Comparison of ENCODE assay signal across 22 cellular contexts in genomic region chr19:32173836-32174235, GRCh38.
DNase-seq lines count a peak whose midpoint lies in the region; ATAC-seq and TF ChIP-seq lines count a peak whose summit lies in the region.
"Had no signal": no experiment of that assay in that cellular context is flagged by ENCODE, and none has a peak within 500 bp of the region (broad histone marks: within the 10 kb centered on the region; RNA-seq: fewer than 3 reads in every experiment).

No MANE protein-coding gene starts in this region.

- TF ChIP-seq CTCF in coronary artery (IDR thresholded peaks at IDR 0.05) (no peak), type B pancreatic cell (conservative IDR thresholded peaks at IDR 0.05) (no peak)

- ATAC-seq in left lobe of liver = no peak
- ATAC-seq in HG03378 (IDR thresholded peaks at IDR 0.05; ENCODE audit: unreplicated experiment) = no peak
- no peak for ATAC-seq in left colon
- ATAC-seq: A549; CD8-positive, alpha-beta T cell; GM12878; HCT116 had no signal

- no peaks in the 10 kb centered on the region for H3K27me3 Mint-ChIP-seq in activated CD4-positive, alpha-beta T cell treated with anti-CD3 and anti-CD28 coated beads, Interleukin-2, amount 10 ng/mL, durations not matched to agents 24 days and 14 days
- peaks cover 35% of the 10 kb centered on the region for H3K27me3 Mint-ChIP-seq in type B pancreatic cell

- H3K9me3 Mint-ChIP-seq in activated CD4-positive, alpha-beta T cell treated with anti-CD3 and anti-CD28 coated beads, Interleukin-2, amount 10 ng/mL, durations not matched to agents 24 days and 14 days = no peaks in the 10 kb centered on the region
- no peaks in the 10 kb centered on the region for H3K9me3 Mint-ChIP-seq in type B pancreatic cell
- H3K9me3 Mint-ChIP-seq: CD8-positive, alpha-beta T cell had no signal

- no peaks in the 10 kb centered on the region for H3K36me3 Mint-ChIP-seq in activated CD4-positive, alpha-beta T cell treated with anti-CD3 and anti-CD28 coated beads, Interleukin-2, amount 10 ng/mL, durations not matched to agents 24 days and 14 days (ENCODE audit: low read depth)
- H3K36me3 Mint-ChIP-seq in type B pancreatic cell = no peaks in the 10 kb centered on the region
- H3K36me3 Mint-ChIP-seq: CD8-positive, alpha-beta T cell had no signal

- H3K27ac ChIP-seq in coronary artery = no peak overlapping the region
- H3K27ac ChIP-seq: 22Rv1, A549, BLaER1 had no signal

- no peak overlapping the region for H3K4me3 ChIP-seq in coronary artery
- H3K4me3 ChIP-seq: A549, BLaER1, GM12878 had no signal

- no peaks in the 10 kb centered on the region for H3K4me1 Mint-ChIP-seq in activated CD4-positive, alpha-beta T cell treated with anti-CD3 and anti-CD28 coated beads, Interleukin-2, amount 10 ng/mL, durations not matched to agents 24 days and 14 days
- H3K4me1 Mint-ChIP-seq in type B pancreatic cell (ENCODE audit: unreplicated experiment) = peaks cover 19% of the 10 kb centered on the region

- no peak overlapping the region for H3K4me3 Mint-ChIP-seq in activated CD4-positive, alpha-beta T cell treated with anti-CD3 and anti-CD28 coated beads, Interleukin-2, amount 10 ng/mL, durations not matched to agents 24 days and 14 days
- no peak overlapping the region for H3K4me3 Mint-ChIP-seq in type B pancreatic cell
- H3K4me3 Mint-ChIP-seq: CD8-positive, alpha-beta T cell; HFFc6 had no signal

- H3K27ac Mint-ChIP-seq in activated CD4-positive, alpha-beta T cell treated with anti-CD3 and anti-CD28 coated beads, Interleukin-2, amount 10 ng/mL, durations not matched to agents 24 days and 14 days = no peak overlapping the region
- H3K27ac Mint-ChIP-seq in type B pancreatic cell = no peak overlapping the region
- H3K27ac Mint-ChIP-seq: CD8-positive, alpha-beta T cell; HFFc6 had no signal

- intact Hi-C loops in activated CD4-positive, alpha-beta T cell treated with anti-CD3 and anti-CD28 coated beads, Interleukin-2, amount 10 ng/mL, durations not matched to agents 24 days and 14 days (cut with micrococcal nuclease) = no loop called here
- intact Hi-C loops in left colon (cut with DNase I, micrococcal nuclease) = no loop called here

- DNase-seq in activated CD4-positive, alpha-beta T cell treated with anti-CD3 and anti-CD28 coated beads, Interleukin-2, amount 10 ng/mL, durations not matched to agents 24 days and 14 days = peak; percentile 8
- no peak for DNase-seq in activated CD4-positive, alpha-beta T cell treated with anti-CD3 and anti-CD28 coated beads, Interleukin-2, amount 50 U/mL, for 4 hours
- DNase-seq in coronary artery (ENCODE audit: low spot score) (peak; percentile 28), left lobe of liver (ENCODE audit: low spot score) (peak; percentile 15), type B pancreatic cell (ENCODE audit: extremely low spot score, unreplicated experiment) (peak; percentile 0), left colon (no peak), NCI-H2081 (lab: John Stamatoyannopoulos, UW) (no peak)
- DNase-seq: AML-193, Calu3, DMS 273 treated with DMSO at 0.1 percent for 48 hours, DMS53, DND-41, EL, HFFc6, IMR-90 had no signal

Comparison
In these comparisons a context has a peak if more than half of its experiments do, and no peak if none do; other contexts are left out.
1. DNase-seq: peak in activated CD4-positive, alpha-beta T cell treated with anti-CD3 and anti-CD28 coated beads, Interleukin-2, amount 10 ng/mL, durations not matched to agents 24 days and 14 days (single experiment), coronary artery (single experiment), left lobe of liver (single experiment) and type B pancreatic cell (single experiment); none in activated CD4-positive, alpha-beta T cell treated with anti-CD3 and anti-CD28 coated beads, Interleukin-2, amount 50 U/mL, for 4 hours (0 of 2), left colon (0 of 2) and NCI-H2081 (0 of 2).